ENCODE assay signal across 1 cellular context in the genomic region with DNA sequence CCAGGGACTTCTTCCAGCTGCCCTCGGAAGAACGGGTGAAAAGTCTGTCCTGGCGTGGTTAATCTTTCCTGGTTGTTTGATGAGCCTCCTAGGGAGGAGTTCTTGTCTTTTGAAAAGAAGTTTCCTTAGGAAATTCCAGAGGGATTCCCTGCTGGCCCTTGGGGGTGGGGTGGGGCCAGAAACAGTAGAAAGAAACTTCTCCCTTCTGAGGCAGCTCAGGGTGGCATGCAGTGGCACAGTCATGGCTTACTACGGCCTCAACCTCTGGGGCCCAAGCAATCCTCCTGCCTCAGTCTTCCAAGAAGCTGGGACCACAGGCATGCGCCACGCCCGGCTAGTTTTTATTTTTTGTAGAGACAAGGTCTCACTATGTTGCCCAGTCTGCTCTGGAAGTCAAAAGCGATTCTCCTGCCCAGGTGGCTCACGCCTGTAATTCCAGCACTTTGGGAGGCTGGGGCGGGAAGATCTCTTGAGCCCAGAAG.
TF ChIP-seq lines count a peak whose summit lies in the region.

No MANE protein-coding gene starts in this region.

TF ChIP-seq in H1, 55 proteins besides CTCF, POLR2A, EP300 and RAD21:
- TF ChIP-seq SRF (IDR thresholded peaks at IDR 0.05; ENCODE audit: low read depth, low read length), result no peak
- TF ChIP-seq SAP30 (IDR thresholded peaks at IDR 0.05; ENCODE audit: insufficient read depth, insufficient replicate concordance, low read length), result no peak
- 0 out of 2 replicates have a peak, but pooled peaks have one; percentile 36 for TF ChIP-seq EGR1 (IDR thresholded peaks at IDR 0.05; ENCODE audit: borderline replicate concordance, low read depth, low read length)
- TF ChIP-seq, protein P1, sequence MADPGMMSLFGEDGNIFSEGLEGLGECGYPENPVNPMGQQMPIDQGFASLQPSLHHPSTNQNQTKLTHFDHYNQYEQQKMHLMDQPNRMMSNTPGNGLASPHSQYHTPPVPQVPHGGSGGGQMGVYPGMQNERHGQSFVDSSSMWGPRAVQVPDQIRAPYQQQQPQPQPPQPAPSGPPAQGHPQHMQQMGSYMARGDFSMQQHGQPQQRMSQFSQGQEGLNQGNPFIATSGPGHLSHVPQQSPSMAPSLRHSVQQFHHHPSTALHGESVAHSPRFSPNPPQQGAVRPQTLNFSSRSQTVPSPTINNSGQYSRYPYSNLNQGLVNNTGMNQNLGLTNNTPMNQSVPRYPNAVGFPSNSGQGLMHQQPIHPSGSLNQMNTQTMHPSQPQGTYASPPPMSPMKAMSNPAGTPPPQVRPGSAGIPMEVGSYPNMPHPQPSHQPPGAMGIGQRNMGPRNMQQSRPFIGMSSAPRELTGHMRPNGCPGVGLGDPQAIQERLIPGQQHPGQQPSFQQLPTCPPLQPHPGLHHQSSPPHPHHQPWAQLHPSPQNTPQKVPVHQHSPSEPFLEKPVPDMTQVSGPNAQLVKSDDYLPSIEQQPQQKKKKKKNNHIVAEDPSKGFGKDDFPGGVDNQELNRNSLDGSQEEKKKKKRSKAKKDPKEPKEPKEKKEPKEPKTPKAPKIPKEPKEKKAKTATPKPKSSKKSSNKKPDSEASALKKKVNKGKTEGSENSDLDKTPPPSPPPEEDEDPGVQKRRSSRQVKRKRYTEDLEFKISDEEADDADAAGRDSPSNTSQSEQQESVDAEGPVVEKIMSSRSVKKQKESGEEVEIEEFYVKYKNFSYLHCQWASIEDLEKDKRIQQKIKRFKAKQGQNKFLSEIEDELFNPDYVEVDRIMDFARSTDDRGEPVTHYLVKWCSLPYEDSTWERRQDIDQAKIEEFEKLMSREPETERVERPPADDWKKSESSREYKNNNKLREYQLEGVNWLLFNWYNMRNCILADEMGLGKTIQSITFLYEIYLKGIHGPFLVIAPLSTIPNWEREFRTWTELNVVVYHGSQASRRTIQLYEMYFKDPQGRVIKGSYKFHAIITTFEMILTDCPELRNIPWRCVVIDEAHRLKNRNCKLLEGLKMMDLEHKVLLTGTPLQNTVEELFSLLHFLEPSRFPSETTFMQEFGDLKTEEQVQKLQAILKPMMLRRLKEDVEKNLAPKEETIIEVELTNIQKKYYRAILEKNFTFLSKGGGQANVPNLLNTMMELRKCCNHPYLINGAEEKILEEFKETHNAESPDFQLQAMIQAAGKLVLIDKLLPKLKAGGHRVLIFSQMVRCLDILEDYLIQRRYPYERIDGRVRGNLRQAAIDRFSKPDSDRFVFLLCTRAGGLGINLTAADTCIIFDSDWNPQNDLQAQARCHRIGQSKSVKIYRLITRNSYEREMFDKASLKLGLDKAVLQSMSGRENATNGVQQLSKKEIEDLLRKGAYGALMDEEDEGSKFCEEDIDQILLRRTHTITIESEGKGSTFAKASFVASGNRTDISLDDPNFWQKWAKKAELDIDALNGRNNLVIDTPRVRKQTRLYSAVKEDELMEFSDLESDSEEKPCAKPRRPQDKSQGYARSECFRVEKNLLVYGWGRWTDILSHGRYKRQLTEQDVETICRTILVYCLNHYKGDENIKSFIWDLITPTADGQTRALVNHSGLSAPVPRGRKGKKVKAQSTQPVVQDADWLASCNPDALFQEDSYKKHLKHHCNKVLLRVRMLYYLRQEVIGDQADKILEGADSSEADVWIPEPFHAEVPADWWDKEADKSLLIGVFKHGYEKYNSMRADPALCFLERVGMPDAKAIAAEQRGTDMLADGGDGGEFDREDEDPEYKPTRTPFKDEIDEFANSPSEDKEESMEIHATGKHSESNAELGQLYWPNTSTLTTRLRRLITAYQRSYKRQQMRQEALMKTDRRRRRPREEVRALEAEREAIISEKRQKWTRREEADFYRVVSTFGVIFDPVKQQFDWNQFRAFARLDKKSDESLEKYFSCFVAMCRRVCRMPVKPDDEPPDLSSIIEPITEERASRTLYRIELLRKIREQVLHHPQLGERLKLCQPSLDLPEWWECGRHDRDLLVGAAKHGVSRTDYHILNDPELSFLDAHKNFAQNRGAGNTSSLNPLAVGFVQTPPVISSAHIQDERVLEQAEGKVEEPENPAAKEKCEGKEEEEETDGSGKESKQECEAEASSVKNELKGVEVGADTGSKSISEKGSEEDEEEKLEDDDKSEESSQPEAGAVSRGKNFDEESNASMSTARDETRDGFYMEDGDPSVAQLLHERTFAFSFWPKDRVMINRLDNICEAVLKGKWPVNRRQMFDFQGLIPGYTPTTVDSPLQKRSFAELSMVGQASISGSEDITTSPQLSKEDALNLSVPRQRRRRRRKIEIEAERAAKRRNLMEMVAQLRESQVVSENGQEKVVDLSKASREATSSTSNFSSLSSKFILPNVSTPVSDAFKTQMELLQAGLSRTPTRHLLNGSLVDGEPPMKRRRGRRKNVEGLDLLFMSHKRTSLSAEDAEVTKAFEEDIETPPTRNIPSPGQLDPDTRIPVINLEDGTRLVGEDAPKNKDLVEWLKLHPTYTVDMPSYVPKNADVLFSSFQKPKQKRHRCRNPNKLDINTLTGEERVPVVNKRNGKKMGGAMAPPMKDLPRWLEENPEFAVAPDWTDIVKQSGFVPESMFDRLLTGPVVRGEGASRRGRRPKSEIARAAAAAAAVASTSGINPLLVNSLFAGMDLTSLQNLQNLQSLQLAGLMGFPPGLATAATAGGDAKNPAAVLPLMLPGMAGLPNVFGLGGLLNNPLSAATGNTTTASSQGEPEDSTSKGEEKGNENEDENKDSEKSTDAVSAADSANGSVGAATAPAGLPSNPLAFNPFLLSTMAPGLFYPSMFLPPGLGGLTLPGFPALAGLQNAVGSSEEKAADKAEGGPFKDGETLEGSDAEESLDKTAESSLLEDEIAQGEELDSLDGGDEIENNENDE (IDR thresholded peaks at IDR 0.05; ENCODE audit: insufficient replicate concordance, low read length), result no peak
- no peak for TF ChIP-seq HDAC6 (IDR thresholded peaks at IDR 0.05; ENCODE audit: low read depth, low read length)
- no peak for TF ChIP-seq RXRA (IDR thresholded peaks at IDR 0.05; ENCODE audit: insufficient read depth, low read depth, low read length)
- no peak for TF ChIP-seq SIRT6 (IDR thresholded peaks at IDR 0.05; ENCODE audit: low read length)
- no peak for TF ChIP-seq KDM4A (IDR thresholded peaks at IDR 0.05; ENCODE audit: low read depth, low read length, severe bottlenecking)
- TF ChIP-seq TAF1 (IDR thresholded peaks at IDR 0.05; ENCODE audit: low read depth, low read length), result peak; percentile 44; the same call in 1 of the 2 replicates
- no peak for TF ChIP-seq RFX5 (IDR thresholded peaks at IDR 0.05; ENCODE audit: borderline replicate concordance, low read depth, low read length)
- TF ChIP-seq ZNF274 (IDR thresholded peaks at IDR 0.05; ENCODE audit: borderline replicate concordance, extremely low read depth, low read length), result no peak
- TF ChIP-seq JUN (IDR thresholded peaks at IDR 0.05; ENCODE audit: low read depth, low read length), result no peak
- TF ChIP-seq TBP (IDR thresholded peaks at IDR 0.05; ENCODE audit: low read depth, low read length), result peak; percentile 59; the same call in 1 of the 2 replicates
- peak in 1 of 2 experiments; percentile 28; a peak in 1 of 4 replicates for TF ChIP-seq HDAC2 (IDR thresholded peaks at IDR 0.05; ENCODE audit: borderline replicate concordance in 1 of 2, low read depth in 2 of 2, low read length in 2 of 2)
- TF ChIP-seq KDM1A (IDR thresholded peaks at IDR 0.05; ENCODE audit: borderline replicate concordance, low read length), result peak; percentile 67; the same call in 1 of the 2 replicates
- TF ChIP-seq BRCA1 (IDR thresholded peaks at IDR 0.05; ENCODE audit: low read depth, low read length), result no peak
- no peak for TF ChIP-seq MAX (IDR thresholded peaks at IDR 0.05)
- TF ChIP-seq CHD1 (IDR thresholded peaks at IDR 0.05; ENCODE audit: low read depth, low read length), result no peak
- TF ChIP-seq SIN3A (conservative IDR thresholded peaks at IDR 0.05 in 1 of 2, IDR thresholded peaks at IDR 0.05 in 1 of 2; ENCODE audit: low read depth in 1 of 2, low read length in 2 of 2), result no peak
- no peak for TF ChIP-seq SUZ12 (IDR thresholded peaks at IDR 0.05; ENCODE audit: low read length)
- no peak for TF ChIP-seq CBX8 (IDR thresholded peaks at IDR 0.05; ENCODE audit: borderline replicate concordance, low read depth, low read length)
- TF ChIP-seq JUND (IDR thresholded peaks at IDR 0.05; ENCODE audit: low read length), result no peak
- TF ChIP-seq NANOG (IDR thresholded peaks at IDR 0.05; ENCODE audit: insufficient read depth, low read depth, low read length, poor library complexity, severe bottlenecking), result peak; percentile 68
- no peak for TF ChIP-seq MAFK (IDR thresholded peaks at IDR 0.05; ENCODE audit: low read depth, low read length)
- no peak for TF ChIP-seq RNF2 (IDR thresholded peaks at IDR 0.05; ENCODE audit: borderline replicate concordance, low read depth, low read length, missing control alignments, poor library complexity, severe bottlenecking)
- TF ChIP-seq CHD2 (IDR thresholded peaks at IDR 0.05; ENCODE audit: low read length), result no peak; the same call in 1 of the 2 replicates
- TF ChIP-seq NRF1 (IDR thresholded peaks at IDR 0.05; ENCODE audit: low read depth, low read length), result no peak
- TF ChIP-seq, protein P2, sequence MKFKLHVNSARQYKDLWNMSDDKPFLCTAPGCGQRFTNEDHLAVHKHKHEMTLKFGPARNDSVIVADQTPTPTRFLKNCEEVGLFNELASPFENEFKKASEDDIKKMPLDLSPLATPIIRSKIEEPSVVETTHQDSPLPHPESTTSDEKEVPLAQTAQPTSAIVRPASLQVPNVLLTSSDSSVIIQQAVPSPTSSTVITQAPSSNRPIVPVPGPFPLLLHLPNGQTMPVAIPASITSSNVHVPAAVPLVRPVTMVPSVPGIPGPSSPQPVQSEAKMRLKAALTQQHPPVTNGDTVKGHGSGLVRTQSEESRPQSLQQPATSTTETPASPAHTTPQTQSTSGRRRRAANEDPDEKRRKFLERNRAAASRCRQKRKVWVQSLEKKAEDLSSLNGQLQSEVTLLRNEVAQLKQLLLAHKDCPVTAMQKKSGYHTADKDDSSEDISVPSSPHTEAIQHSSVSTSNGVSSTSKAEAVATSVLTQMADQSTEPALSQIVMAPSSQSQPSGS (IDR thresholded peaks at IDR 0.05; ENCODE audit: low read length), result no peak
- no peak for TF ChIP-seq BCL11A (IDR thresholded peaks at IDR 0.05; ENCODE audit: low read depth in 2 of 2, low read length in 2 of 2)
- no peak for TF ChIP-seq GTF2F1 (IDR thresholded peaks at IDR 0.05; ENCODE audit: borderline replicate concordance, low read depth, low read length)
- no peak for TF ChIP-seq KDM5A (IDR thresholded peaks at IDR 0.05; ENCODE audit: low read length)
- TF ChIP-seq POLR2AphosphoS5 (IDR thresholded peaks at IDR 0.05; ENCODE audit: low read depth, low read length), result no peak; the same call in 1 of the 2 replicates
- TF ChIP-seq CEBPB (IDR thresholded peaks at IDR 0.05; ENCODE audit: low read depth, low read length), result no peak
- TF ChIP-seq RBBP5 (IDR thresholded peaks at IDR 0.05; ENCODE audit: borderline replicate concordance, low read depth, low read length), result no peak; the same call in 1 of the 2 replicates
- peak; percentile 77 for TF ChIP-seq SP1 (IDR thresholded peaks at IDR 0.05; ENCODE audit: low read depth, low read length)
- no peak for TF ChIP-seq SIX5 (IDR thresholded peaks at IDR 0.05; ENCODE audit: low read depth, low read length)
- peak; percentile 88 for TF ChIP-seq TEAD4 (IDR thresholded peaks at IDR 0.05; ENCODE audit: low read depth, low read length)
- TF ChIP-seq PHF8 (conservative IDR thresholded peaks at IDR 0.05; ENCODE audit: low read depth, low read length), result no peak
- no peak for TF ChIP-seq YY1 (IDR thresholded peaks at IDR 0.05; ENCODE audit: low read depth, low read length)
- no peak for TF ChIP-seq CBX5 (IDR thresholded peaks at IDR 0.05; ENCODE audit: low read depth, low read length)
- no peak for TF ChIP-seq EZH2 (IDR thresholded peaks at IDR 0.05; ENCODE audit: low read depth, low read length, severe bottlenecking)
- TF ChIP-seq, protein P3, sequence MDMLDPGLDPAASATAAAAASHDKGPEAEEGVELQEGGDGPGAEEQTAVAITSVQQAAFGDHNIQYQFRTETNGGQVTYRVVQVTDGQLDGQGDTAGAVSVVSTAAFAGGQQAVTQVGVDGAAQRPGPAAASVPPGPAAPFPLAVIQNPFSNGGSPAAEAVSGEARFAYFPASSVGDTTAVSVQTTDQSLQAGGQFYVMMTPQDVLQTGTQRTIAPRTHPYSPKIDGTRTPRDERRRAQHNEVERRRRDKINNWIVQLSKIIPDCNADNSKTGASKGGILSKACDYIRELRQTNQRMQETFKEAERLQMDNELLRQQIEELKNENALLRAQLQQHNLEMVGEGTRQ (IDR thresholded peaks at IDR 0.05; ENCODE audit: low read length), result no peak
- no peak for TF ChIP-seq E2F6 (IDR thresholded peaks at IDR 0.05)
- TF ChIP-seq TAF7 (optimal IDR thresholded peaks at IDR 0.05; ENCODE audit: borderline replicate concordance, low read depth, low read length), result no peak
- TF ChIP-seq POU5F1 (IDR thresholded peaks at IDR 0.05; ENCODE audit: low read depth, low read length), result no peak
- no peak for TF ChIP-seq CREB1 (IDR thresholded peaks at IDR 0.05)
- no peak for TF ChIP-seq FOSL1 (IDR thresholded peaks at IDR 0.05; ENCODE audit: insufficient read depth, low read depth, low read length)
- no peak for TF ChIP-seq SP4 (IDR thresholded peaks at IDR 0.05; ENCODE audit: low read length)
- no peak for TF ChIP-seq CTBP2 (IDR thresholded peaks at IDR 0.05; ENCODE audit: borderline replicate concordance, insufficient read depth, insufficient read length, low read length)
- TF ChIP-seq TCF12 (IDR thresholded peaks at IDR 0.05; ENCODE audit: low read depth, low read length), result no peak
- TF ChIP-seq, protein P4, sequence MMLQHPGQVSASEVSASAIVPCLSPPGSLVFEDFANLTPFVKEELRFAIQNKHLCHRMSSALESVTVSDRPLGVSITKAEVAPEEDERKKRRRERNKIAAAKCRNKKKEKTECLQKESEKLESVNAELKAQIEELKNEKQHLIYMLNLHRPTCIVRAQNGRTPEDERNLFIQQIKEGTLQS (IDR thresholded peaks at IDR 0.05; ENCODE audit: insufficient read depth, low read depth, low read length), result no peak
- peak; percentile 56 for TF ChIP-seq ASH2L (IDR thresholded peaks at IDR 0.05; ENCODE audit: low read length)
- no peak for TF ChIP-seq BACH1 (IDR thresholded peaks at IDR 0.05; ENCODE audit: low read length)
- TF ChIP-seq SP2 (IDR thresholded peaks at IDR 0.05; ENCODE audit: low read length), result no peak
- TF ChIP-seq GABPA (IDR thresholded peaks at IDR 0.05; ENCODE audit: borderline replicate concordance, insufficient read depth, low read length), result no peak
